ENCODE assay signal across 22 cellular contexts in the genomic region with DNA sequence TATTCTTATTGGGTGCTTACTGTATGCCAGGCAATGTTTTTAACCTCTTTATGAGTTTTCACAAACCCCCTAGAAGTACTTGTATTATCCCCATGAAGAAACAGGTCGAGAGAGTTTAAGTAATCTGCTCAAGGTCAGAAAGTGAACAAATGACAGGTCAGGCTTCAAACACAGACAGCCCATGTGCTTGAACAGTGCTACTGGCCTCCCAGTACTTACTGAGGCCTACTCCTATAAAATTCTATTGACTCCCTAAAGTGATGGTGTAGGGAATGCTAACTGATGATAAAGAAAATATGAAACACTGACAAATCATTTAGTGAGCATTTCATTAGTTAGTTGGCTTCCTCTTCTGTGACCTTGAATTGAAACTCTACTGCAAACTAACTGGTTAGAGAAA. TPM values are rescaled to one million over a fixed set of nuclear protein-coding genes. Genes with fewer than 3 reads are reported as not detected.
DNase-seq lines count a peak whose midpoint lies in the region; ATAC-seq and TF ChIP-seq lines count a peak whose summit lies in the region.
"Had no signal": no experiment of that assay in that cellular context is flagged by ENCODE, and none has a peak within 500 bp of the region (broad histone marks: within the 10 kb centered on the region; RNA-seq: fewer than 3 reads in every experiment).

No MANE protein-coding gene starts in this region.

- no peaks in the 10 kb centered on the region for H3K4me1 ChIP-seq in BE2C

- H3K4me3 ChIP-seq in BE2C (ENCODE audit: low read depth, low read length): no peak overlapping the region
- H3K4me3 ChIP-seq: A549, MG63 had no signal

- no peak overlapping the region for H3K4me3 Mint-ChIP-seq in activated CD8-positive, alpha-beta T cell treated with anti-CD3 and anti-CD28 coated beads for 36 hours
- no peak overlapping the region for H3K4me3 Mint-ChIP-seq in activated CD8-positive, alpha-beta T cell treated with anti-CD3 and anti-CD28 coated beads, Interleukin-2, amount 10 ng/mL, durations not matched to agents 7 days and 5 days
- no peak overlapping the region for H3K4me3 Mint-ChIP-seq in CD14-positive monocyte
- peak overlapping the region; percentile 35 for H3K4me3 Mint-ChIP-seq in memory B cell
- H3K4me3 Mint-ChIP-seq: H9 had no signal

- H3K36me3 Mint-ChIP-seq in activated CD8-positive, alpha-beta T cell treated with anti-CD3 and anti-CD28 coated beads for 36 hours (ENCODE audit: low read depth): peaks cover 10% of the 10 kb centered on the region
- peaks cover 8% of the 10 kb centered on the region for H3K36me3 Mint-ChIP-seq in activated CD8-positive, alpha-beta T cell treated with anti-CD3 and anti-CD28 coated beads, Interleukin-2, amount 10 ng/mL, durations not matched to agents 7 days and 5 days (ENCODE audit: low read depth)
- peaks cover under 1 to 2% of the 10 kb centered on the region in 2 donors for H3K36me3 Mint-ChIP-seq in CD14-positive monocyte
- H3K36me3 Mint-ChIP-seq in memory B cell: peaks cover 2% of the 10 kb centered on the region

- intact Hi-C loops in activated CD8-positive, alpha-beta T cell treated with anti-CD3 and anti-CD28 coated beads for 36 hours (cut with micrococcal nuclease): no loop called here
- intact Hi-C loops in CD14-positive monocyte (cut with micrococcal nuclease): no loop called here

- DNase-seq in activated CD8-positive, alpha-beta T cell treated with anti-CD3 and anti-CD28 coated beads for 36 hours: no peak
- DNase-seq in activated CD8-positive, alpha-beta T cell treated with anti-CD3 and anti-CD28 coated beads, Interleukin-2, amount 10 ng/mL, durations not matched to agents 7 days and 5 days: no peak
- DNase-seq in CD14-positive monocyte (ENCODE audit: low spot score) (no peak), RWPE1 (ENCODE audit: low spot score) (no peak), memory B cell (ENCODE audit: low spot score in 2 of 2) (no peak), 8988T (no peak), BE2C (no peak)
- DNase-seq in stimulated activated CD4-positive, alpha-beta T cell treated with anti-CD3 and anti-CD28 coated beads, Interleukin-4, amount 100 ng/mL, for 24 hours: no peak
- DNase-seq: cortex of kidney; GDM1; H9; mammary epithelial cell; MG63; NCI-H1436 treated with DMSO at 0.1 percent for 48 hours; NCI-H510A treated with DMSO at 0.1 percent for 48 hours; NK-92 treated with Interleukin-12 subunit alpha and Interleukin-12 subunit beta, amount 100 ng/mL, for 24 hours; occipital lobe; T1000 had no signal

- no peaks in the 10 kb centered on the region for H3K9me3 Mint-ChIP-seq in activated CD8-positive, alpha-beta T cell treated with anti-CD3 and anti-CD28 coated beads for 36 hours
- no peaks in the 10 kb centered on the region for H3K9me3 Mint-ChIP-seq in activated CD8-positive, alpha-beta T cell treated with anti-CD3 and anti-CD28 coated beads, Interleukin-2, amount 10 ng/mL, durations not matched to agents 7 days and 5 days (ENCODE audit: insufficient read depth)
- H3K9me3 Mint-ChIP-seq in CD14-positive monocyte (no peaks in the 10 kb centered on the region), memory B cell (no peaks in the 10 kb centered on the region)
- H3K9me3 Mint-ChIP-seq: activated naive CD4-positive, alpha-beta T cell treated with anti-CD3 and anti-CD28 coated beads, Interleukin-2, amount 50 U/mL, for 72 hours; H9 had no signal

- H3K4me1 Mint-ChIP-seq in activated CD8-positive, alpha-beta T cell treated with anti-CD3 and anti-CD28 coated beads for 36 hours (ENCODE audit: low read depth): peaks cover 10% of the 10 kb centered on the region
- H3K4me1 Mint-ChIP-seq in activated CD8-positive, alpha-beta T cell treated with anti-CD3 and anti-CD28 coated beads, Interleukin-2, amount 10 ng/mL, durations not matched to agents 7 days and 5 days (ENCODE audit: low read depth): peaks cover 18% of the 10 kb centered on the region
- peaks cover 29% of the 10 kb centered on the region for H3K4me1 Mint-ChIP-seq in CD14-positive monocyte
- peaks cover 6% of the 10 kb centered on the region for H3K4me1 Mint-ChIP-seq in memory B cell

- H3K27me3 ChIP-seq in BE2C: no peaks in the 10 kb centered on the region
- H3K27me3 ChIP-seq: MG63 had no signal

- POLR2A ChIA-PET in activated CD8-positive, alpha-beta T cell treated with anti-CD3 and anti-CD28 coated beads for 36 hours (lab: Charles Lee): no interaction called here
- POLR2A ChIA-PET in activated CD8-positive, alpha-beta T cell treated with anti-CD3 and anti-CD28 coated beads, Interleukin-2, amount 10 ng/mL, durations not matched to agents 7 days and 5 days (lab: Charles Lee): no interaction called here
- POLR2A ChIA-PET in RWPE1 (lab: Yijun Ruan, JAX; ENCODE audit: low non-redundant PET): interaction anchor here (0.6 kb wide), 1 partner anchor 62 kb away, joined by 3 read pairs; a partner anchor contains a TSS

- H3K27me3 Mint-ChIP-seq in activated CD8-positive, alpha-beta T cell treated with anti-CD3 and anti-CD28 coated beads for 36 hours: no peaks in the 10 kb centered on the region
- H3K27me3 Mint-ChIP-seq in activated CD8-positive, alpha-beta T cell treated with anti-CD3 and anti-CD28 coated beads, Interleukin-2, amount 10 ng/mL, durations not matched to agents 7 days and 5 days (ENCODE audit: low read depth): no peaks in the 10 kb centered on the region
- no peaks in the 10 kb centered on the region for H3K27me3 Mint-ChIP-seq in CD14-positive monocyte (ENCODE audit: low read depth in 3 of 3)
- no peaks in the 10 kb centered on the region for H3K27me3 Mint-ChIP-seq in memory B cell

- TF ChIP-seq CTCF in activated CD8-positive, alpha-beta T cell treated with anti-CD3 and anti-CD28 coated beads for 36 hours (IDR thresholded peaks at IDR 0.05): no peak
- TF ChIP-seq CTCF in CD14-positive monocyte (IDR thresholded peaks at IDR 0.05) (no peak), RWPE1 (conservative IDR thresholded peaks at IDR 0.05; ENCODE audit: low read depth) (no peak), BE2C (IDR thresholded peaks at IDR 0.05; ENCODE audit: low read depth, low read length) (no peak)

- H3K9me3 ChIP-seq in BE2C: no peaks in the 10 kb centered on the region
- H3K9me3 ChIP-seq: A549, MG63 had no signal

- peak overlapping the region; percentile 40 for H3K27ac Mint-ChIP-seq in activated CD8-positive, alpha-beta T cell treated with anti-CD3 and anti-CD28 coated beads for 36 hours
- H3K27ac Mint-ChIP-seq in activated CD8-positive, alpha-beta T cell treated with anti-CD3 and anti-CD28 coated beads, Interleukin-2, amount 10 ng/mL, durations not matched to agents 7 days and 5 days: no peak overlapping the region
- H3K27ac Mint-ChIP-seq in CD14-positive monocyte (peak overlapping the region in 5 of 7 donors; percentile 33 to 80 (median 73)), memory B cell (peak overlapping the region; percentile 76)

- CTCF ChIA-PET in activated CD8-positive, alpha-beta T cell treated with anti-CD3 and anti-CD28 coated beads for 36 hours (lab: Charles Lee): interaction anchor here (0.6 to 2.4 kb wide), 3 partner anchors 25 to 134 kb away, joined by 3 to 15 read pairs (median 4); no protein-coding TSS in a partner anchor
- CTCF ChIA-PET in activated CD8-positive, alpha-beta T cell treated with anti-CD3 and anti-CD28 coated beads, Interleukin-2, amount 10 ng/mL, durations not matched to agents 7 days and 5 days (lab: Charles Lee): interaction anchor here (1.3 to 1.5 kb wide), 2 partner anchors 26 to 217 kb away, joined by 3 to 4 read pairs; no protein-coding TSS in a partner anchor
- CTCF ChIA-PET in RWPE1 (lab: Yijun Ruan, JAX): no interaction called here

- no peak for ATAC-seq in activated CD8-positive, alpha-beta T cell treated with anti-CD3 and anti-CD28 coated beads for 36 hours
- ATAC-seq in activated CD8-positive, alpha-beta T cell treated with anti-CD3 and anti-CD28 coated beads, Interleukin-2, amount 10 ng/mL, durations not matched to agents 7 days and 5 days: no peak
- no peak for ATAC-seq in memory B cell (ENCODE audit: low read depth)
- ATAC-seq: A549; activated CD4-positive, CD25-positive, alpha-beta regulatory T cell treated with anti-CD3 and anti-CD28 coated beads, Interleukin-2, amount 50 U/mL, for 24 hours; activated naive CD4-positive, alpha-beta T cell treated with anti-CD3 and anti-CD28 coated beads, Interleukin-2, amount 50 U/mL, for 72 hours had no signal

- H3K36me3 ChIP-seq in BE2C: peaks cover 7% of the 10 kb centered on the region

- peak overlapping the region; percentile 56 for H3K27ac ChIP-seq in RWPE1
- H3K27ac ChIP-seq: C4-2B had no signal

RNA-seq across cellular contexts. Expression of a gene that starts 4.2 kb away (rescaled TPM):
- total RNA-seq in activated CD8-positive, alpha-beta T cell treated with anti-CD3 and anti-CD28 coated beads for 36 hours: 100 to 1,000 TPM; 453 to 454 TPM
- total RNA-seq in activated CD8-positive, alpha-beta T cell treated with anti-CD3 and anti-CD28 coated beads, Interleukin-2, amount 10 ng/mL, durations not matched to agents 7 days and 5 days: 100 to 1,000 TPM; 263 to 273 TPM
- polyA plus RNA-seq in CD14-positive monocyte: 100 to 1,000 TPM; 845 to 946 TPM
- 597 TPM for polyA plus RNA-seq in BE2C (2012; ENCODE audit: insufficient read depth, insufficient read length, low read depth)

RNA-seq across cellular contexts. Expression of a gene that starts 27.0 kb away (rescaled TPM):
- total RNA-seq in activated CD8-positive, alpha-beta T cell treated with anti-CD3 and anti-CD28 coated beads for 36 hours: 10 to 100 TPM; 66.7 to 68.5 TPM
- 10 to 100 TPM; 57.9 to 65.7 TPM for total RNA-seq in activated CD8-positive, alpha-beta T cell treated with anti-CD3 and anti-CD28 coated beads, Interleukin-2, amount 10 ng/mL, durations not matched to agents 7 days and 5 days
- 10 to 100 TPM; 67.9 to 70.7 TPM for polyA plus RNA-seq in CD14-positive monocyte
- 95.0 TPM for polyA plus RNA-seq in BE2C (2012; ENCODE audit: insufficient read depth, insufficient read length, low read depth)
